In the genomic region with DNA sequence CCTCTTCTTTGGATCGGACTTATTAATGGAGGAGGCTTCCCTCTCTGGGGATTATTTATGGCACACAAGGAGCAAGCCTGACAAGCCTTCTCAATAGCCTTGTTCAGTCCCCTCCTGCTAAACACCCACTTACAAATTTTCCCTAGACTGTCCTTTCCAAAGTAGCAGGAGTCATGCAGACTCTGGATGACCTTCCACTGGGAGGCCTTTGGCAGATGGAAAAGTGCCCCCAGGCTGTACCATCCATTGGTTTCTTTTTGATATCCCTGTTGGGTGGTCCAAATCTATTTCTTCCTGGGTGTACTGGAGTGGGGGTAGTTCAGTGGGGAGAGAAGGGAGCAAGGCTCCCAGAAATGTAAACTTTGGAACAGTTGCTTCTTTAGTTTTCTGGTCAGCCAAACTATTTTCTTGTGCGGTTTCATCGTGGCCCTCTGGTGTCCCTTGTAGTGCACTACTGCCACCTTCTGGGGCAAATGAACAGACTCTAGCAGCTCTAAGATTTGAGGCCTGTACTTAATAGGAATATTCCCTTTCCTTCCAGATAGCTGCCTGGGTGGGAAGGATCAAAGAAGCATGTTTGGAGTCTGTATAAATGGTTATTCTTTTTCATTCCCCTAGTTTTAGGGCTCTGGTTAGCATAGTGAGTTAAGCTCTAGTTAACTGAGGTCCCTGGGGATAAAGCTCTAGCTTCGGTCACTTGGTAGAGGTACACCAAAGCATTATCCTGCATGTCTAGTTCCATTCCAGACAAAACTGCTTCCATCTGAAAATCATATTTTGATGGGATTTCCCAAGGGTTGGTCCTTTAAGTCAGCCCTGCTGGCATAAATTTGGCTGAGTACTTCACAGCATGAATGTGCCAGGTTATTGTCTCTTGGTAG, we compare ENCODE assay signal across 8 cellular contexts.
DNase-seq lines count a peak whose midpoint lies in the region; ATAC-seq, FAIRE-seq and TF ChIP-seq lines count a peak whose summit lies in the region.

No MANE protein-coding gene starts in this region.

- H3K9ac ChIP-seq in HepG2 (ENCODE audit: insufficient read depth, low read depth, low read length): no peak overlapping the region

- no peak overlapping the region for H3K27ac ChIP-seq in breast epithelium
- no peak overlapping the region for H3K27ac ChIP-seq in HepG2 (ENCODE audit: extremely low read length, insufficient read depth, low read length)

- H3K4me3 ChIP-seq in breast epithelium (no peak overlapping the region), HepG2 (replicated peaks in 1 of 3; ENCODE audit: insufficient read depth in 1 of 3, low read depth in 2 of 3, low read length in 3 of 3) (no peak overlapping the region)

- WGBS in HepG2 (ENCODE audit: low lambda C conversion rate): 33% methylated on average over 3 of the region's 4 CpGs

- TF ChIP-seq RAD21 in HepG2 (CRISPR knock-in tag; IDR thresholded peaks at IDR 0.05): peak; percentile 33; the same call in 1 of the 2 replicates

- no peaks in the 10 kb centered on the region for H3K79me2 ChIP-seq in HepG2 (ENCODE audit: insufficient read depth, low read length)

- POLR2A ChIA-PET in HepG2 (lab: Yijun Ruan, JAX): no interaction called here

- no peak for FAIRE-seq in HepG2 (lab: Jason Lieb, UNC)

- TF ChIP-seq POLR2A in breast epithelium (IDR thresholded peaks at IDR 0.05) (no peak), HepG2 (IDR thresholded peaks at IDR 0.05; ENCODE audit: insufficient read depth in 1 of 2, low read depth in 2 of 2, low read length in 2 of 2) (no peak)

- H4K20me1 ChIP-seq in HepG2 (ENCODE audit: insufficient read depth, low read length): no peaks in the 10 kb centered on the region

- no TSS peak for BruUV-seq in HepG2 (replicated peaks; lab: Mats Ljungman, UMichigan)

- H3K36me3 ChIP-seq in breast epithelium (no peaks in the 10 kb centered on the region), HepG2 (replicated peaks in 1 of 2; ENCODE audit: control insufficient read depth in 1 of 2, insufficient read depth in 2 of 2, low read length in 2 of 2) (no peaks in the 10 kb centered on the region)

- H3K27me3 ChIP-seq in breast epithelium (no peaks in the 10 kb centered on the region), HepG2 (ENCODE audit: control insufficient read depth in 1 of 2, insufficient read depth in 2 of 2, low read length in 2 of 2) (no peaks in the 10 kb centered on the region)

- CTCF ChIA-PET in HepG2 (lab: Yijun Ruan, JAX; ENCODE audit: low intra/inter-chr PET ratio, low total read pairs): interaction anchor here (1.2 to 2.2 kb wide), 2 partner anchors 1817 to 1976 kb away, joined by 4 to 8 read pairs; partner anchors contain the start of gene TMTC2

- H3K4me1 ChIP-seq in breast epithelium (no peaks in the 10 kb centered on the region), HepG2 (ENCODE audit: insufficient read depth, low read length) (no peaks in the 10 kb centered on the region)

- peak in 2 of 3 donors; percentile 32 to 42 for TF ChIP-seq CTCF in breast epithelium (IDR thresholded peaks at IDR 0.05)
- TF ChIP-seq CTCF in HepG2 (CRISPR knock-in tag; IDR thresholded peaks at IDR 0.05): peak; percentile 67

- intact Hi-C loops in breast epithelium (cut with DNase I; ENCODE audit: low total_unique reads): no loop called here
- intact Hi-C loops in HepG2 (cut with micrococcal nuclease; ENCODE audit: unreplicated experiment): loop anchor here (1.0 kb wide), 4 partner anchors 677 to 1976 kb away; no protein-coding TSS in a partner anchor

- H3K9me3 ChIP-seq in breast epithelium: no peaks in the 10 kb centered on the region
- H3K9me3 ChIP-seq in HepG2 (ENCODE audit: low read length): no peaks in the 10 kb centered on the region

- ATAC-seq in GM18907 (IDR thresholded peaks at IDR 0.05; ENCODE audit: unreplicated experiment) (peak; percentile 85), HG03103 (IDR thresholded peaks at IDR 0.05; ENCODE audit: low read depth, unreplicated experiment) (peak; percentile 88), HepG2 (peak; percentile 97)

- in situ Hi-C loops in HepG2 (cut with HindIII; ENCODE audit: extremely low pct_ligation_motif_present, low pct_unique_long_range_greater_than_20kb): loop anchor here (25.0 kb wide), 1 partner anchor 1966 kb away; no protein-coding TSS in a partner anchor

- no peak overlapping the region for H3K4me2 ChIP-seq in HepG2 (ENCODE audit: low read depth, low read length)

- peak; percentile 79 for DNase-seq in DMS 273 (lab: John Stamatoyannopoulos, UW; ENCODE audit: unreplicated experiment)
- peak; percentile 10 to 74 for DNase-seq in NCI-H526 (lab: John Stamatoyannopoulos, UW)
- DNase-seq in breast epithelium (ENCODE audit: low spot score in 2 of 2): no peak
- DNase-seq in HepG2 (ENCODE audit: low spot score): peak; percentile 16
- DNase-seq in mesenteric fat pad (ENCODE audit: low spot score): no peak
- DNase-seq in epidermal melanocyte (ENCODE audit: insufficient read length, low spot score): no peak

- TF ChIP-seq EP300 in HepG2 (IDR thresholded peaks at IDR 0.05; ENCODE audit: low read depth in 2 of 2, low read length in 2 of 2) (no peak), HepG2 (CRISPR knock-in tag; IDR thresholded peaks at IDR 0.05; ENCODE audit: borderline replicate concordance) (no peak)

- no peak overlapping the region for H2AFZ ChIP-seq in HepG2 (ENCODE audit: low read length)

TF ChIP-seq in HepG2, 621 proteins besides CTCF, POLR2A, EP300 and RAD21:
- no peak for TF ChIP-seq ZNF225 (CRISPR knock-in tag; IDR thresholded peaks at IDR 0.05)
- no peak for TF ChIP-seq ZFP36L1 (CRISPR knock-in tag; IDR thresholded peaks at IDR 0.05)
- peak; percentile 80 for TF ChIP-seq STAG1 (CRISPR knock-in tag; IDR thresholded peaks at IDR 0.05)
- no peak for TF ChIP-seq ZSCAN21 (CRISPR knock-in tag; IDR thresholded peaks at IDR 0.05; ENCODE audit: borderline replicate concordance)
- TF ChIP-seq SMC3 (IDR thresholded peaks at IDR 0.05; ENCODE audit: low read length): peak; percentile 28; the same call in 1 of the 2 replicates
- no peak for TF ChIP-seq ZNF143 (CRISPR knock-in tag; IDR thresholded peaks at IDR 0.05)

Comparison
In these comparisons a context has a peak if more than half of its experiments do, and no peak if none do; other contexts are left out.
1. DNase-seq: peak in DMS 273 (single experiment), NCI-H526 (2 of 2) and HepG2 (single experiment); none in breast epithelium (0 of 2), mesenteric fat pad (single experiment) and epidermal melanocyte (single experiment).
2. Peak in every context shown above with its lines, with median percentiles within 50 percentile points of each other: ATAC-seq.